ENCODE assay signal across 19 cellular contexts in the genomic region with DNA sequence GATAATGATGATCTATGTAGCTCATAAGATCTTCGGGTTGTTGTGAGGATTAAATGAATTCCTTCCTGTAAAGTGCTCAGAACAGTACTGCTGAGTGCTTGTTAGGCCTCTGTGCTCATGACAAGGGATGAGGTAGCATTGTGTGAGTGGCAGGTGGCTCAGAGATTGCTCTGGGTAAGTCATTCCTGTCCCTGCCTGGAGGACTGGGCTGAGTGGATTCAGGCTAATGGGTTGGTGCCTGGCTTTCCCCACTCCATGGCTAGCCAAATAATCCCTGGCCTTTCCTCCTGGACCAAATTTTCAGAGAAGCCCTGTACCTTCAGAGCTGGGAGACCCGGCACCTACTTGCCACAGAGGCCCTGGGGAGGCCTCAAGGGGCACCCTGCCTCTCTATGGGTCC.
DNase-seq lines count a peak whose midpoint lies in the region; ATAC-seq and TF ChIP-seq lines count a peak whose summit lies in the region.
"Had no signal": no experiment of that assay in that cellular context is flagged by ENCODE, and none has a peak within 500 bp of the region (broad histone marks: within the 10 kb centered on the region; RNA-seq: fewer than 3 reads in every experiment).

No MANE protein-coding gene starts in this region.

- ATAC-seq in HG03175 (IDR thresholded peaks at IDR 0.05; ENCODE audit: unreplicated experiment) (no peak), HG02970 (IDR thresholded peaks at IDR 0.05; ENCODE audit: low FRiP score, unreplicated experiment) (no peak)
- ATAC-seq: Panc1 had no signal

- no peak for TF ChIP-seq CTCF in nephron (IDR thresholded peaks at IDR 0.05; ENCODE audit: unreplicated experiment in 3 of 3)

- H3K36me3 Mint-ChIP-seq in nephron (ENCODE audit: low read depth) = no peaks in the 10 kb centered on the region

- no peak overlapping the region for H3K27ac Mint-ChIP-seq in nephron
- H3K27ac Mint-ChIP-seq: CD4-positive, alpha-beta T cell had no signal

- H3K4me1 Mint-ChIP-seq in nephron = no peaks in the 10 kb centered on the region

- H3K27me3 Mint-ChIP-seq in nephron (ENCODE audit: low read depth) = peaks cover 81% of the 10 kb centered on the region

- peak overlapping the region in 2 of 3 experiments; percentile 7 to 37 for H3K4me3 Mint-ChIP-seq in nephron
- H3K4me3 Mint-ChIP-seq: CD4-positive, alpha-beta T cell had no signal

- no peaks in the 10 kb centered on the region for H3K9me3 Mint-ChIP-seq in nephron
- H3K9me3 Mint-ChIP-seq: CD4-positive, alpha-beta T cell had no signal

- DNase-seq in DMS53 (lab: John Stamatoyannopoulos, UW) (peak; percentile 65), DMS53 treated with DMSO at 0.1 percent for 48 hours (lab: John Stamatoyannopoulos, UW; ENCODE audit: unreplicated experiment) (no peak), COLO668 (lab: John Stamatoyannopoulos, UW; ENCODE audit: unreplicated experiment) (peak; percentile 8), RKO (ENCODE audit: low spot score) (peak; percentile 17), hippocampal formation (lab: John Stamatoyannopoulos, UW) (no peak)
- DNase-seq: ACHN; Caco-2; CD4-positive, alpha-beta T cell; DMS 273 treated with DMSO at 0.1 percent for 48 hours; HCEC 1CT; Karpas-422; NCI-H187 treated with DMSO at 0.1 percent for 48 hours; NCI-H226; NCI-H524 treated with DMSO at 0.1 percent for 48 hours; T-helper 1 cell had no signal

Comparison
In these comparisons a context has a peak if more than half of its experiments do, and no peak if none do; other contexts are left out.
1. DNase-seq: peak in DMS53 (single experiment), COLO668 (single experiment) and RKO (single experiment); none in DMS53 treated with DMSO at 0.1 percent for 48 hours (single experiment) and hippocampal formation (0 of 2).